Comparison of ENCODE assay signal across 14 cellular contexts in the genomic region with DNA sequence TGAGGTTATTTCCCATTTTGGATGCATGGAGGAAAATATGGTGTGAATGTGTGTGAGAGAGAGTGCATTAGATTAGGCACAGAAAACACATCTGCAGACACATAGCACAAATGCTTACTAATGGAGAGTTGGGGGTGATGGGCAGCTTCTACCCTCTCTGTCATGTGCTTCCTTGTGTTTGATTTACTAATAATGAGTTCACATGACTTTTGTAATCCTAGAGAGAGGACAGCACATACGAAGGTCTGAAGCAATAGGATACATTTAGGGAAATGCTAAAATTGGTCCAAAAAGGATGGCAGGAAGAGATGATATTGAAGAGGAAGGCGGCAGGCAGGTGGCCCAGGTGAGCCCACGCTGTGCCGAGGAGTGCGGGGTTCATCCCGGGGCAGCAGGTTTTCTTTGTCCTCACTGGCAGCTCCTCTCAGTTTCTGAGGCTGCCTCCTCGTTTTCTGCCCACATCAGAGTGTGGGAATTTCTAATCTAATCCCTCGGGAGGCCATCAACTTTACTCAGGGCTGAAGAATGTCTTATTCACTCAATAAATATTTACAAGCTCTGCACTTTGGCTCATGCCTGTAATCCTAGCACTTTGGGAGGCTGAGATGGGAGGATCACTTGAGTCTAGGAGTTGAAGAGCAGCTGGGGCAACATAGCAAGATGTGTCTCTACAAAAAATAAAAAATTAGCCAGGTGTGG. TPM values are rescaled to one million over a fixed set of nuclear protein-coding genes. Genes with fewer than 3 reads are reported as not detected.
A peak's percentile ranks its signal among the peaks of the same experiment; 100 is the strongest.
DNase-seq lines count a peak whose midpoint lies in the region; ATAC-seq, FAIRE-seq and TF ChIP-seq lines count a peak whose summit lies in the region.
"Had no signal": no experiment of that assay in that cellular context is flagged by ENCODE, and none has a peak within 500 bp of the region (broad histone marks: within the 10 kb centered on the region; RNA-seq: fewer than 3 reads in every experiment).

No MANE protein-coding gene starts in this region.

- H3K9me3 Mint-ChIP-seq in endothelial cell (ENCODE audit: unreplicated experiment) = no peaks in the 10 kb centered on the region
- H3K9me3 Mint-ChIP-seq: stimulated activated naive B cell treated with anti-CD40 and anti-IgM and Interleukin-4, amounts not matched to agents 10 μg/mL and 1 μg/mL and 100 μg/mL, for 72 hours had no signal

- FAIRE-seq in GM19239 (lab: Jason Lieb, UNC) = no peak

- DNase-seq in A172 (ENCODE audit: low spot score) (peak; percentile 87), HCEC 1CT (peak; percentile 84), SW 1271 (lab: John Stamatoyannopoulos, UW) (peak; percentile 13 to 42), foreskin fibroblast (peak; percentile 73 to 85), medulla oblongata (ENCODE audit: extremely low spot score) (no peak), endothelial cell (ENCODE audit: low spot score) (no peak), GM19239 (ENCODE audit: insufficient read length, low spot score) (no peak)
- DNase-seq: activated CD8-positive, alpha-beta memory T cell treated with anti-CD3 and anti-CD28 coated beads, Interleukin-2, amount 50 U/mL, for 48 hours; anterior cingulate cortex; erythroblast; MV-4-11; stimulated activated naive B cell treated with anti-CD40 and anti-IgM and Interleukin-4, amounts not matched to agents 10 μg/mL and 1 μg/mL and 100 μg/mL, for 72 hours had no signal

- TF ChIP-seq CTCF in foreskin fibroblast (IDR thresholded peaks at IDR 0.05; ENCODE audit: low read depth, low read length) = no peak
- no peak for TF ChIP-seq CTCF in endothelial cell (IDR thresholded peaks at IDR 0.05; ENCODE audit: unreplicated experiment)

- H3K27me3 Mint-ChIP-seq in endothelial cell (ENCODE audit: unreplicated experiment) = no peaks in the 10 kb centered on the region

- ATAC-seq in HG03196 (IDR thresholded peaks at IDR 0.05; ENCODE audit: unreplicated experiment) = no peak
- ATAC-seq: stimulated activated naive B cell treated with anti-CD40 and anti-IgM and Interleukin-4, amounts not matched to agents 10 μg/mL and 1 μg/mL and 100 μg/mL, for 72 hours had no signal

- H3K27ac Mint-ChIP-seq in endothelial cell (ENCODE audit: unreplicated experiment) = no peak overlapping the region
- H3K27ac Mint-ChIP-seq: B cell; stimulated activated naive B cell treated with anti-CD40 and anti-IgM and Interleukin-4, amounts not matched to agents 10 μg/mL and 1 μg/mL and 100 μg/mL, for 72 hours had no signal

- H3K36me3 Mint-ChIP-seq in endothelial cell (ENCODE audit: low read depth, unreplicated experiment) = no peaks in the 10 kb centered on the region
- H3K36me3 Mint-ChIP-seq: stimulated activated naive B cell treated with anti-CD40 and anti-IgM and Interleukin-4, amounts not matched to agents 10 μg/mL and 1 μg/mL and 100 μg/mL, for 72 hours had no signal

- H3K4me1 Mint-ChIP-seq in endothelial cell (ENCODE audit: unreplicated experiment) = no peaks in the 10 kb centered on the region
- H3K4me1 Mint-ChIP-seq: B cell; stimulated activated naive B cell treated with anti-CD40 and anti-IgM and Interleukin-4, amounts not matched to agents 10 μg/mL and 1 μg/mL and 100 μg/mL, for 72 hours had no signal

- H3K4me3 Mint-ChIP-seq in endothelial cell (ENCODE audit: unreplicated experiment) = no peak overlapping the region
- H3K4me3 Mint-ChIP-seq: B cell; stimulated activated naive B cell treated with anti-CD40 and anti-IgM and Interleukin-4, amounts not matched to agents 10 μg/mL and 1 μg/mL and 100 μg/mL, for 72 hours had no signal

- H3K4me3 ChIP-seq in foreskin fibroblast (ENCODE audit: low read depth in 1 of 2, low read length in 2 of 2) = no peak overlapping the region

RNA-seq across cellular contexts. Expression of a gene that starts 15.9 kb away (rescaled TPM):
- total RNA-seq in A172 (2014; rRNA removed; shearing (Covaris generic)) = 20.9 and 21.8 TPM in 2 replicates
- total RNA-seq in endothelial cell (ENCODE audit: unreplicated experiment) = 9.2 TPM

Comparison
In these comparisons a context has a peak if more than half of its experiments do, and no peak if none do; other contexts are left out.
1. DNase-seq: peak in A172 (single experiment), HCEC 1CT (single experiment), SW 1271 (2 of 2) and foreskin fibroblast (2 of 2); none in medulla oblongata (single experiment), endothelial cell (single experiment) and GM19239 (single experiment).